In the genomic region with DNA sequence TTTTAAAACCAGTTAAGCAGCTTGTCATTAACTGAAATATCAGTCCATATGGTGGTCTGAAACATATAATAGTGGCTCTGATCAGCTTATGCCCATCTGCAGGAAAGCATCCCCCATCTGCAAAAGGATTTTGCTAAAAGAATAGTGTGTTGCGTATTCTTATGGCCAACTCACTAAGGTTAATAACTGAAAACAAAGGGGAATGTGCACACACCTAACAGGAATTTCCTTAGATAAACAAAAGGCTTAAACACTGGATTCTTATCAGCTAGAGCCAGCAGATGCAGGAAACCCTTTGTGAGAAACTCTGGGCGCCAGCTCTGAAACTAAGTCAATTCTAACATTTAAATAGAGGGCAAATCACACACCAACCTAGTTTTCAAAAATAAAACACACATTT, we compare ENCODE assay signal across 9 cellular contexts. TPM values are rescaled to one million over a fixed set of nuclear protein-coding genes. Genes with fewer than 3 reads are reported as not detected.
A peak's percentile ranks its signal among the peaks of the same experiment; 100 is the strongest.
DNase-seq lines count a peak whose midpoint lies in the region; ATAC-seq, FAIRE-seq and TF ChIP-seq lines count a peak whose summit lies in the region.
"Had no signal": no experiment of that assay in that cellular context is flagged by ENCODE, and none has a peak within 500 bp of the region (broad histone marks: within the 10 kb centered on the region; RNA-seq: fewer than 3 reads in every experiment).

No MANE protein-coding gene starts in this region.

- no peak overlapping the region for H3K4me3 ChIP-seq in pancreas
- H3K4me3 ChIP-seq: lower lobe of right lung, tibial nerve had no signal

- peaks cover 0 to 13% (median 5%) of the 10 kb centered on the region in 3 donors for H3K4me1 ChIP-seq in pancreas

- 23 to 26% methylated on average over 2 of the region's 2 CpGs for WGBS in pancreas, 2 donors

- peaks cover 52% of the 10 kb centered on the region for H3K4me1 Mint-ChIP-seq in endothelial cell (ENCODE audit: unreplicated experiment)
- no peaks in the 10 kb centered on the region for H3K4me1 Mint-ChIP-seq in activated CD8-positive, alpha-beta memory T cell treated with anti-CD3 and anti-CD28 coated beads, Interleukin-2, amount 10 ng/mL, durations not matched to agents 7 days and 5 days

- H3K36me3 Mint-ChIP-seq in endothelial cell (ENCODE audit: low read depth, unreplicated experiment) = peaks cover 37% of the 10 kb centered on the region
- H3K36me3 Mint-ChIP-seq in activated CD8-positive, alpha-beta memory T cell treated with anti-CD3 and anti-CD28 coated beads, Interleukin-2, amount 10 ng/mL, durations not matched to agents 7 days and 5 days = peaks cover 29% of the 10 kb centered on the region

- ATAC-seq in pancreas (peak; percentile 40 to 86 (median 76)), HG03095 (IDR thresholded peaks at IDR 0.05; ENCODE audit: unreplicated experiment) (no peak), HG03571 (IDR thresholded peaks at IDR 0.05; ENCODE audit: unreplicated experiment) (no peak)
- no peak for ATAC-seq in activated CD8-positive, alpha-beta memory T cell treated with anti-CD3 and anti-CD28 coated beads, Interleukin-2, amount 10 ng/mL, durations not matched to agents 7 days and 5 days

- DNase-seq in GF-D8 (lab: John Stamatoyannopoulos, UW) (peak; percentile 51), NCI-H82 (lab: John Stamatoyannopoulos, UW) (peak; percentile 96), endothelial cell (ENCODE audit: low spot score) (no peak), pancreas (no peak)
- DNase-seq in activated CD8-positive, alpha-beta memory T cell treated with anti-CD3 and anti-CD28 coated beads, Interleukin-2, amount 10 ng/mL, durations not matched to agents 7 days and 5 days = no peak
- DNase-seq: lower lobe of right lung had no signal

- H3K4me3 Mint-ChIP-seq in endothelial cell (ENCODE audit: unreplicated experiment) = peak overlapping the region; percentile 34
- no peak overlapping the region for H3K4me3 Mint-ChIP-seq in activated CD8-positive, alpha-beta memory T cell treated with anti-CD3 and anti-CD28 coated beads, Interleukin-2, amount 10 ng/mL, durations not matched to agents 7 days and 5 days

- peaks cover 5% of the 10 kb centered on the region for H3K27me3 Mint-ChIP-seq in endothelial cell (ENCODE audit: unreplicated experiment)
- H3K27me3 Mint-ChIP-seq in activated CD8-positive, alpha-beta memory T cell treated with anti-CD3 and anti-CD28 coated beads, Interleukin-2, amount 10 ng/mL, durations not matched to agents 7 days and 5 days = no peaks in the 10 kb centered on the region

- CTCF ChIA-PET in activated CD8-positive, alpha-beta memory T cell treated with anti-CD3 and anti-CD28 coated beads, Interleukin-2, amount 10 ng/mL, durations not matched to agents 7 days and 5 days (lab: Charles Lee) = interaction anchor here (2.3 kb wide), 1 partner anchor 22 kb away, joined by 11 read pairs; a partner anchor contains a TSS

- peak overlapping the region in 1 of 4 donors; percentile 25 for H3K27ac ChIP-seq in pancreas
- H3K27ac ChIP-seq: tibial nerve had no signal

- intact Hi-C loops in pancreas (cut with DNase I) = no loop called here

- no peaks in the 10 kb centered on the region for H3K9me3 Mint-ChIP-seq in endothelial cell (ENCODE audit: unreplicated experiment)
- H3K9me3 Mint-ChIP-seq in activated CD8-positive, alpha-beta memory T cell treated with anti-CD3 and anti-CD28 coated beads, Interleukin-2, amount 10 ng/mL, durations not matched to agents 7 days and 5 days (ENCODE audit: low read depth) = no peaks in the 10 kb centered on the region

- no peak for FAIRE-seq in pancreas (lab: Jason Lieb, UNC)

- H3K27me3 ChIP-seq in pancreas = no peaks in the 10 kb centered on the region
- H3K27me3 ChIP-seq: tibial nerve had no signal

- H3K9me3 ChIP-seq in pancreas = no peaks in the 10 kb centered on the region
- H3K9me3 ChIP-seq: lower lobe of right lung, tibial nerve had no signal

- TF ChIP-seq CTCF in endothelial cell (IDR thresholded peaks at IDR 0.05; ENCODE audit: unreplicated experiment) (no peak), pancreas (IDR thresholded peaks at IDR 0.05) (no peak)

- H3K36me3 ChIP-seq in pancreas = peaks cover 0 to 22% (median 10%) of the 10 kb centered on the region in 3 donors

- H3K27ac Mint-ChIP-seq in endothelial cell (ENCODE audit: unreplicated experiment) = peak overlapping the region; percentile 98
- no peak overlapping the region for H3K27ac Mint-ChIP-seq in activated CD8-positive, alpha-beta memory T cell treated with anti-CD3 and anti-CD28 coated beads, Interleukin-2, amount 10 ng/mL, durations not matched to agents 7 days and 5 days

RNA-seq across cellular contexts. Expression of a gene that starts 22.1 kb away (rescaled TPM):
- total RNA-seq in endothelial cell (ENCODE audit: unreplicated experiment) (51.6 TPM), pancreas (10 to 100 TPM; 14.6 to 23.5 (median 17.2) TPM)
- 10 to 100 TPM; 10.5 to 17.3 TPM for polyA plus RNA-seq in pancreas
- total RNA-seq in activated CD8-positive, alpha-beta memory T cell treated with anti-CD3 and anti-CD28 coated beads, Interleukin-2, amount 10 ng/mL, durations not matched to agents 7 days and 5 days = 10 to 100 TPM; 42.5 to 46.7 TPM

RNA-seq across cellular contexts. Expression of a gene that starts 22.3 kb away (rescaled TPM):
- total RNA-seq in endothelial cell (ENCODE audit: unreplicated experiment) (346 TPM), pancreas (1 to 10 TPM in 3 of 6 donors, under 1 TPM in 3; 0.41 to 1.8 (median 0.91) TPM)
- 1 to 10 TPM in 1 of 2 donors, under 1 TPM in 1; 0.99 to 1.9 TPM for polyA plus RNA-seq in pancreas
- total RNA-seq in activated CD8-positive, alpha-beta memory T cell treated with anti-CD3 and anti-CD28 coated beads, Interleukin-2, amount 10 ng/mL, durations not matched to agents 7 days and 5 days = under 1 TPM; 0.26 TPM

RNA-seq across cellular contexts. Expression of a gene that starts 27.0 kb away (rescaled TPM):
- total RNA-seq in endothelial cell (ENCODE audit: unreplicated experiment) (58.1 TPM), pancreas (1 to 10 TPM; 1.3 to 6.2 (median 2.5) TPM)
- polyA plus RNA-seq in pancreas = 1 to 10 TPM in 1 of 2 donors, under 1 TPM in 1; 0.49 to 1.0 TPM
- 10 to 100 TPM; 63.7 to 71.7 TPM for total RNA-seq in activated CD8-positive, alpha-beta memory T cell treated with anti-CD3 and anti-CD28 coated beads, Interleukin-2, amount 10 ng/mL, durations not matched to agents 7 days and 5 days

Comparison
In these comparisons a context has a peak if more than half of its experiments do, and no peak if none do; other contexts are left out.
1. DNase-seq: peak in GF-D8 (single experiment) and NCI-H82 (single experiment); none in endothelial cell (single experiment), pancreas (0 of 6) and activated CD8-positive, alpha-beta memory T cell treated with anti-CD3 and anti-CD28 coated beads, Interleukin-2, amount 10 ng/mL, durations not matched to agents 7 days and 5 days (single experiment).
2. ATAC-seq: peak in pancreas (4 of 4); none in activated CD8-positive, alpha-beta memory T cell treated with anti-CD3 and anti-CD28 coated beads, Interleukin-2, amount 10 ng/mL, durations not matched to agents 7 days and 5 days (single experiment), HG03095 (single experiment) and HG03571 (single experiment).
3. RNA of a gene that starts 22.3 kb away (total RNA-seq): 346 TPM in endothelial cell (single experiment); 0.41 to 1.8 TPM in pancreas and 0.26 TPM in activated CD8-positive, alpha-beta memory T cell treated with anti-CD3 and anti-CD28 coated beads, Interleukin-2, amount 10 ng/mL, durations not matched to agents 7 days and 5 days; every median in the first group is over 100 times any median in the second.